ENCODE assay signal across 21 cellular contexts in the genomic region with DNA sequence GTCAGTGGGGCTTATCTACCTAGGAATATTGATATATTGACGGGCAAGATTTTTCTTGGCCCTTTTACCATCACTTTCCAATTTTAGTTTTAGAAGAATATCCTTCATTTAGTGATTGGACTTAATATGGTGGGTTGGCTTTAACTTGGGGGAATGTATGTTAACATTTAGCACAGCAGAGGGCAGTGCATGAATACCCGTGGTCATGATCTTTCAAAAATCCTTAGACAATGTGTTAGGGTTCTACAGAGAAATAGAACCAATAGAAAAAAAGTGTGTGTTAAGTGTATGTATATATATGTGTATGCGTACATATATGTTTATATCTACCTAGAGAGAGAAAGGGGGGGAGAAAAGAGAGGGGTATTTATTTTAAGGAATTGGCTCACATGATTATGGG. TPM values are rescaled to one million over a fixed set of nuclear protein-coding genes. Genes with fewer than 3 reads are reported as not detected.
DNase-seq lines count a peak whose midpoint lies in the region; ATAC-seq and TF ChIP-seq lines count a peak whose summit lies in the region.
"Had no signal": no experiment of that assay in that cellular context is flagged by ENCODE, and none has a peak within 500 bp of the region (broad histone marks: within the 10 kb centered on the region; RNA-seq: fewer than 3 reads in every experiment).

No MANE protein-coding gene starts in this region.

- no peaks in the 10 kb centered on the region for H4K20me1 ChIP-seq in mammary epithelial cell (ENCODE audit: insufficient read depth, low read length)
- no peaks in the 10 kb centered on the region for H4K20me1 ChIP-seq in OCI-LY7 (ENCODE audit: insufficient read depth, low read length)

- H2AFZ ChIP-seq in mammary epithelial cell (ENCODE audit: low read depth, low read length) = no peak overlapping the region
- no peak overlapping the region for H2AFZ ChIP-seq in OCI-LY7 (ENCODE audit: low read length)

- 29% methylated on average over 2 of the region's 3 CpGs for WGBS in mammary epithelial cell (ENCODE audit: low coverage, missing lambda C conversion rate)

- H3K27me3 ChIP-seq in mammary epithelial cell (ENCODE audit: insufficient read depth, low read length) (peaks cover 3% of the 10 kb centered on the region), breast epithelium (no peaks in the 10 kb centered on the region)
- H3K27me3 ChIP-seq: adrenal gland, colonic mucosa, left lung, upper lobe of right lung had no signal

- in situ Hi-C loops in mammary epithelial cell (cut with MboI; ENCODE audit: low sequenced_read_pairs in 2 of 2) = loop anchor here (5.0 kb wide), 1 partner anchor 111 kb away; the partner anchor contains the start of gene P2RY14 (in 2 of the 2)

- no peaks in the 10 kb centered on the region for H3K9me2 ChIP-seq in OCI-LY7 (ENCODE audit: insufficient read depth, low read length)

- POLR2A ChIA-PET in OCI-LY7 (lab: Charles Lee) (no interaction called here), GM10248 (lab: Yijun Ruan, JAX) (no interaction called here)

- DNase-seq in mammary epithelial cell = no peak
- no peak for DNase-seq in breast epithelium (ENCODE audit: low spot score in 2 of 2)
- no peak for DNase-seq in OCI-LY7 (ENCODE audit: low spot score)
- DNase-seq in epithelial cell of esophagus (ENCODE audit: low read depth) = peak; percentile 6
- DNase-seq in NCI-H345 treated with DMSO at 0.1 percent for 48 hours (lab: John Stamatoyannopoulos, UW; ENCODE audit: unreplicated experiment) = no peak
- no peak for DNase-seq in NCI-H446 treated with DMSO at 0.1 percent for 48 hours (lab: John Stamatoyannopoulos, UW)
- no peak for DNase-seq in GM10248 (ENCODE audit: extremely low spot score)
- DNase-seq: ACHN; activated CD4-positive, alpha-beta T cell treated with anti-CD3 and anti-CD28 coated beads, Interleukin-2, amount 10 ng/mL, durations not matched to agents 24 days and 14 days; adrenal gland; colonic mucosa; H9; hypothalamus; left lung; NCI-H1436; NCI-H526 treated with DMSO at 0.1 percent for 48 hours; stimulated activated naive B cell treated with anti-CD40 and anti-IgM and Interleukin-4, amounts not matched to agents 10 μg/mL and 1 μg/mL and 100 μg/mL, for 72 hours; upper lobe of right lung had no signal

- TF ChIP-seq POLR2A in breast epithelium (IDR thresholded peaks at IDR 0.05) = no peak

- no peak for ATAC-seq in GM18868 (IDR thresholded peaks at IDR 0.05; ENCODE audit: unreplicated experiment)
- ATAC-seq: esophagus mucosa; left lung; natural killer cell treated with Interleukin-12 subunit alpha and Interleukin-12 subunit beta and Interleukin-15 and Interleukin-18, amount 100 ng/mL, for 72 hours; stimulated activated naive B cell treated with anti-CD40 and anti-IgM and Interleukin-4, amounts not matched to agents 10 μg/mL and 1 μg/mL and 100 μg/mL, for 72 hours; upper lobe of right lung had no signal

- BruUV-seq in mammary epithelial cell (replicated peaks; lab: Mats Ljungman, UMichigan) (no TSS peak), OCI-LY7 (replicated peaks; lab: Mats Ljungman, UMichigan) (no TSS peak)

- H3K9me3 ChIP-seq in mammary epithelial cell (replicated peaks; ENCODE audit: insufficient read depth, low read length) (no peaks in the 10 kb centered on the region), breast epithelium (no peaks in the 10 kb centered on the region), OCI-LY7 (ENCODE audit: low read length) (no peaks in the 10 kb centered on the region)
- H3K9me3 ChIP-seq: adrenal gland, colonic mucosa, left lung, upper lobe of right lung had no signal

- no peak overlapping the region for H3K9ac ChIP-seq in mammary epithelial cell (ENCODE audit: insufficient read depth, low read length)

- H3K4me3 ChIP-seq in mammary epithelial cell (replicated peaks in 1 of 3; ENCODE audit: insufficient read depth in 1 of 3, low read depth in 2 of 3, low read length in 3 of 3) (no peak overlapping the region), breast epithelium (no peak overlapping the region), OCI-LY7 (ENCODE audit: low read depth, low read length, poor library complexity, severe bottlenecking) (no peak overlapping the region), epithelial cell of esophagus (ENCODE audit: low read length) (no peak overlapping the region)
- H3K4me3 ChIP-seq: adrenal gland, colonic mucosa, left lung, upper lobe of right lung had no signal

- TF ChIP-seq CTCF in mammary epithelial cell (conservative IDR thresholded peaks at IDR 0.05 in 1 of 2, IDR thresholded peaks at IDR 0.05 in 1 of 2; ENCODE audit: extremely low read depth in 1 of 2, insufficient read depth in 1 of 2, low read depth in 1 of 2, low read length in 2 of 2) = peak; percentile 13 to 31
- TF ChIP-seq CTCF in breast epithelium (IDR thresholded peaks at IDR 0.05) = no peak
- TF ChIP-seq CTCF in OCI-LY7 (conservative IDR thresholded peaks at IDR 0.05; ENCODE audit: low read length) = peak; percentile 48
- TF ChIP-seq CTCF in epithelial cell of esophagus (IDR thresholded peaks at IDR 0.05; ENCODE audit: insufficient read depth, low read depth, low read length, missing control alignments) = no peak
- no peak for TF ChIP-seq CTCF in GM10248 (IDR thresholded peaks at IDR 0.05; ENCODE audit: control extremely low read depth, extremely low read depth, low read depth, missing control alignments)

- H3K4me1 ChIP-seq in mammary epithelial cell (ENCODE audit: insufficient read depth, low read length) (peaks cover 2% of the 10 kb centered on the region), breast epithelium (no peaks in the 10 kb centered on the region), OCI-LY7 (ENCODE audit: insufficient read depth, low read length, poor library complexity, severe bottlenecking) (peaks cover 20% of the 10 kb centered on the region)
- H3K4me1 ChIP-seq: adrenal gland, colonic mucosa had no signal

- dilution Hi-C loops in mammary epithelial cell (cut with HindIII; ENCODE audit: low sequenced_read_pairs) = no loop called here

- H3K79me2 ChIP-seq in mammary epithelial cell (ENCODE audit: insufficient read depth, low read length) = no peaks in the 10 kb centered on the region
- H3K79me2 ChIP-seq in OCI-LY7 (ENCODE audit: insufficient read depth, low read depth, low read length) = no peaks in the 10 kb centered on the region

- H3K27ac ChIP-seq in mammary epithelial cell (ENCODE audit: insufficient read depth, low read depth, low read length) (no peak overlapping the region), breast epithelium (no peak overlapping the region), OCI-LY7 (ENCODE audit: low read depth, low read length, poor library complexity, severe bottlenecking) (no peak overlapping the region)
- H3K27ac ChIP-seq: adrenal gland, colonic mucosa, left lung, upper lobe of right lung had no signal

- intact Hi-C loops in mammary epithelial cell (cut with micrococcal nuclease) (loop anchor here (5.0 to 10.0 kb wide), 2 partner anchors 269 to 671 kb away; no protein-coding TSS in a partner anchor), breast epithelium (cut with DNase I; ENCODE audit: low total_unique reads) (no loop called here), OCI-LY7 (cut with micrococcal nuclease; ENCODE audit: unreplicated experiment) (loop anchor here (5.0 kb wide), 1 partner anchor 671 kb away; no protein-coding TSS in a partner anchor)

- CTCF ChIA-PET in mammary epithelial cell (lab: Charles Lee; ENCODE audit: low non-redundant PET) = no interaction called here
- CTCF ChIA-PET in OCI-LY7 (lab: Charles Lee; ENCODE audit: unreplicated experiment) = no interaction called here
- CTCF ChIA-PET in GM10248 (lab: Yijun Ruan, JAX) = interaction anchor here (3.0 to 4.3 kb wide), 4 partner anchors 10 to 118 kb away, joined by 16 to 111 read pairs (median 20); partner anchors contain the start of gene P2RY14

- H3K36me3 ChIP-seq in mammary epithelial cell (ENCODE audit: insufficient read depth, low read length) (no peaks in the 10 kb centered on the region), breast epithelium (no peaks in the 10 kb centered on the region), OCI-LY7 (ENCODE audit: insufficient read depth, low read length) (peaks cover 9% of the 10 kb centered on the region; the same call in 1 of the 2 replicates)
- H3K36me3 ChIP-seq: adrenal gland, colonic mucosa, left lung, upper lobe of right lung had no signal

- H3K4me2 ChIP-seq in mammary epithelial cell (ENCODE audit: insufficient read depth, low read depth, low read length) = no peak overlapping the region
- H3K4me2 ChIP-seq in OCI-LY7 (ENCODE audit: low read length) = no peak overlapping the region

RNA-seq across cellular contexts. Expression of gene GPR171, which starts 36.9 kb away (rescaled TPM):
- total RNA-seq in mammary epithelial cell (not detected), breast epithelium (1 to 10 TPM in 2 of 3 donors, under 1 TPM in 1; 0.48 to 7.2 (median 1.8) TPM), OCI-LY7 (2022) (not detected in 2 replicates)
- polyA plus RNA-seq in mammary epithelial cell = not detected
- polyA minus RNA-seq in mammary epithelial cell = not detected
- total RNA-seq in OCI-LY7 (2014; rRNA removed; shearing (Covaris generic)) = not detected in 2 replicates
- total RNA-seq: H9 had no signal

Comparison
In these comparisons a context has a peak if more than half of its experiments do, and no peak if none do; other contexts are left out.
1. CTCF ChIP-seq: peak in mammary epithelial cell (2 of 2) and OCI-LY7 (single experiment); none in breast epithelium (0 of 3), epithelial cell of esophagus (single experiment) and GM10248 (single experiment).